Comparison of ENCODE assay signal across 20 cellular contexts in the genomic region with DNA sequence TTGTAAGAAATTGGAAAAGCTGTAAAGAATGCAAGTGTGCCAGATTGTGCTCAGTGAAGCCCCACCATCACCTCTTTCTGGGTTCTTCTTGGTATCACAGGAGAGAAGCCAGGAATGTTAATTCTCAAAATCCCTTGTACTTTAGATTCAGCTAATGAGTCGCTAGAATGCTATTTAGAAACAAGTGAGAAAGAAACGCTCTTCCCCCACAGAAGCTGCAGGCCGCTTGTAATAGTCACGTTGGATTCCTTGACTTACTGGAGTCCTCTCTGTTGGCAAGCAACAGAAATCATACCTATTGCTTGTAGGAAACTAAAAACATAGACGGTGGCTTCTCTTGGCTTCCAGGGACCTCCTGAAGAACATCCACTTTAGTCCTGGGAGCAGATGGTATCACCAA.
DNase-seq lines count a peak whose midpoint lies in the region; ATAC-seq and TF ChIP-seq lines count a peak whose summit lies in the region.
"Had no signal": no experiment of that assay in that cellular context is flagged by ENCODE, and none has a peak within 500 bp of the region (broad histone marks: within the 10 kb centered on the region; RNA-seq: fewer than 3 reads in every experiment).

No MANE protein-coding gene starts in this region.

- in situ Hi-C loops in astrocyte of the cerebellum (cut with HindIII; ENCODE audit: low sequenced_read_pairs), result no loop called here

- H3K9me3 Mint-ChIP-seq in neural progenitor cell (no peaks in the 10 kb centered on the region), CD14-positive monocyte (peaks cover 0 to 9% (median 4%) of the 10 kb centered on the region in 7 donors)
- H3K9me3 Mint-ChIP-seq: activated naive CD8-positive, alpha-beta T cell treated with anti-CD3 and anti-CD28 coated beads, Interleukin-2, amount 10 ng/mL, durations not matched to agents 7 days and 5 days had no signal

- H3K4me1 ChIP-seq in neural progenitor cell, result peaks cover 13% of the 10 kb centered on the region
- H3K4me1 ChIP-seq in left lung, result no peaks in the 10 kb centered on the region
- H3K4me1 ChIP-seq: right atrium auricular region had no signal

- no peaks in the 10 kb centered on the region for H4K20me1 ChIP-seq in neural progenitor cell (ENCODE audit: low read depth)

- TF ChIP-seq CTCF in astrocyte of the cerebellum (IDR thresholded peaks at IDR 0.05; ENCODE audit: low read depth, low read length, missing control alignments) (no peak), fibroblast of pulmonary artery (IDR thresholded peaks at IDR 0.05; ENCODE audit: low read length, missing control alignments) (no peak), neural progenitor cell (IDR thresholded peaks at IDR 0.05) (no peak), left lung (IDR thresholded peaks at IDR 0.05) (no peak), CD14-positive monocyte (IDR thresholded peaks at IDR 0.05) (no peak)

- H3K27me3 Mint-ChIP-seq in neural progenitor cell (ENCODE audit: insufficient read depth, low read depth), result no peaks in the 10 kb centered on the region
- H3K27me3 Mint-ChIP-seq in CD14-positive monocyte (ENCODE audit: low read depth in 3 of 3), result no peaks in the 10 kb centered on the region
- H3K27me3 Mint-ChIP-seq: activated naive CD8-positive, alpha-beta T cell treated with anti-CD3 and anti-CD28 coated beads, Interleukin-2, amount 10 ng/mL, durations not matched to agents 7 days and 5 days had no signal

- DNase-seq in AG20443 (ENCODE audit: low spot score) (peak; percentile 21), astrocyte of the cerebellum (ENCODE audit: low read depth) (peak; percentile 52), fibroblast of pulmonary artery (ENCODE audit: low read depth) (peak; percentile 3), neural progenitor cell (ENCODE audit: low spot score) (peak; percentile 25), left lung (no peak), caudate nucleus (lab: John Stamatoyannopoulos, UW) (no peak), CD14-positive monocyte (ENCODE audit: low spot score) (no peak), retina (no peak)
- DNase-seq: ACHN; activated CD4-positive, alpha-beta T cell treated with anti-CD3 and anti-CD28 coated beads, Interleukin-2, amount 50 U/mL, for 4 hours; activated naive CD8-positive, alpha-beta T cell treated with anti-CD3 and anti-CD28 coated beads, Interleukin-2, amount 10 ng/mL, durations not matched to agents 7 days and 5 days; EL; H7; MM.1S; NCI-H146; NCI-H69; trophoblast cell had no signal

- H3K9ac ChIP-seq in neural progenitor cell, result no peak overlapping the region

- H3F3A ChIP-seq in neural progenitor cell (ENCODE audit: low read depth), result no peaks in the 10 kb centered on the region

- H3K4me3 ChIP-seq in astrocyte of the cerebellum (ENCODE audit: low read depth, low read length), result no peak overlapping the region
- no peak overlapping the region for H3K4me3 ChIP-seq in fibroblast of pulmonary artery (replicated peaks; ENCODE audit: low read depth, low read length)
- no peak overlapping the region for H3K4me3 ChIP-seq in neural progenitor cell
- no peak overlapping the region for H3K4me3 ChIP-seq in left lung
- H3K4me3 ChIP-seq: K562, right atrium auricular region had no signal

- H3K27ac ChIP-seq in neural progenitor cell (no peak overlapping the region), left lung (no peak overlapping the region), caudate nucleus (ENCODE audit: low read depth, low read length) (no peak overlapping the region)
- H3K27ac ChIP-seq: C4-2B, right atrium auricular region had no signal

- intact Hi-C loops in left lung (cut with DNase I), result no loop called here
- intact Hi-C loops in CD14-positive monocyte (cut with micrococcal nuclease), result no loop called here

- no peak for ATAC-seq in left lung
- ATAC-seq: K562 had no signal

- no peak overlapping the region for H3K27ac Mint-ChIP-seq in neural progenitor cell
- no peak overlapping the region for H3K27ac Mint-ChIP-seq in CD14-positive monocyte
- H3K27ac Mint-ChIP-seq: activated naive CD8-positive, alpha-beta T cell treated with anti-CD3 and anti-CD28 coated beads, Interleukin-2, amount 10 ng/mL, durations not matched to agents 7 days and 5 days had no signal

- peak overlapping the region; percentile 24 for H2AFZ ChIP-seq in neural progenitor cell (replicated peaks)

- no peaks in the 10 kb centered on the region for H3K79me2 ChIP-seq in neural progenitor cell (ENCODE audit: low read depth)

- H3K4me3 Mint-ChIP-seq in neural progenitor cell, result no peak overlapping the region
- no peak overlapping the region for H3K4me3 Mint-ChIP-seq in CD14-positive monocyte
- H3K4me3 Mint-ChIP-seq: activated naive CD8-positive, alpha-beta T cell treated with anti-CD3 and anti-CD28 coated beads, Interleukin-2, amount 10 ng/mL, durations not matched to agents 7 days and 5 days had no signal

- H3K4me1 Mint-ChIP-seq in neural progenitor cell (peaks cover 7% of the 10 kb centered on the region), CD14-positive monocyte (no peaks in the 10 kb centered on the region)
- H3K4me1 Mint-ChIP-seq: activated naive CD8-positive, alpha-beta T cell treated with anti-CD3 and anti-CD28 coated beads, Interleukin-2, amount 10 ng/mL, durations not matched to agents 7 days and 5 days had no signal

- H3K9me3 ChIP-seq in neural progenitor cell (ENCODE audit: low read depth) (no peaks in the 10 kb centered on the region), left lung (no peaks in the 10 kb centered on the region)
- H3K9me3 ChIP-seq: right atrium auricular region had no signal

- H3K36me3 Mint-ChIP-seq in neural progenitor cell (no peaks in the 10 kb centered on the region), CD14-positive monocyte (no peaks in the 10 kb centered on the region)
- H3K36me3 Mint-ChIP-seq: activated naive CD8-positive, alpha-beta T cell treated with anti-CD3 and anti-CD28 coated beads, Interleukin-2, amount 10 ng/mL, durations not matched to agents 7 days and 5 days had no signal

- H3K4me2 ChIP-seq in neural progenitor cell, result no peak overlapping the region

- no peaks in the 10 kb centered on the region for H3K27me3 ChIP-seq in neural progenitor cell
- H3K27me3 ChIP-seq in left lung, result no peaks in the 10 kb centered on the region
- H3K27me3 ChIP-seq: right atrium auricular region had no signal

- H3K36me3 ChIP-seq in neural progenitor cell (no peaks in the 10 kb centered on the region), left lung (no peaks in the 10 kb centered on the region)
- H3K36me3 ChIP-seq: right atrium auricular region had no signal

Comparison
In these comparisons a context has a peak if more than half of its experiments do, and no peak if none do; other contexts are left out.
1. DNase-seq: peak in AG20443 (single experiment), astrocyte of the cerebellum (single experiment), fibroblast of pulmonary artery (single experiment) and neural progenitor cell (single experiment); none in left lung (0 of 2), caudate nucleus (0 of 61), CD14-positive monocyte (single experiment) and retina (single experiment).